ENCODE assay signal across 9 cellular contexts in the genomic region with DNA sequence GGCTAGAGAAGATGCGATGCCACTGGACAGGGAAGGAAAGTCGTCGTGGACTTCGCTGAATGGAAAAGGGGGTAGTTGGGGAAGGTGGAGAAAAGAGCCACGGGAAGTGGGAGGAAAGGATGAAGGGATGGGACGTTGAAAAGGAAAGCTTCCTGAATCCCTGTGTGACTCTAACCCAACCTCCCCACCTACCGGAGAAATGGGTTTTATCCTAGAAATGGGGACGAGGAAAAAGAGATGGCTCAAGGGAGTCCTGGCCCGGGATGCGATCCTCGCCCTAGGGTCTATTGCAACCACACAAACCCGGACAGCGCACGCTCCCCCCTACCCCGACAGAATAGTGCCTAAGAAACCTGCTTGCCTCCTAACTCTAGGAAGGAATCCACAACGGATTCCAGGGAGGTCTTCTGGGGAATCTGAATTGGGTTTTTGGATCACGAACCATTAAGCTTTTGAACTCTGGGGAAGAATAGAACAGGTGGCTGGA. TPM values are rescaled to one million over a fixed set of nuclear protein-coding genes. Genes with fewer than 3 reads are reported as not detected.
DNase-seq lines count a peak whose midpoint lies in the region; ATAC-seq and TF ChIP-seq lines count a peak whose summit lies in the region.
"Had no signal": no experiment of that assay in that cellular context is flagged by ENCODE, and none has a peak within 500 bp of the region (broad histone marks: within the 10 kb centered on the region; RNA-seq: fewer than 3 reads in every experiment).

No MANE protein-coding gene starts in this region.

- H3K9me3 ChIP-seq in ovary: no peaks in the 10 kb centered on the region

- TF ChIP-seq POLR2A in ovary (IDR thresholded peaks at IDR 0.05): no peak

- H3K27me3 ChIP-seq in ovary: no peaks in the 10 kb centered on the region

- POLR2A ChIA-PET in T-cell (lab: Charles Lee): interaction anchor here (0.5 to 1.0 kb wide), 3 partner anchors 11 to 1287 kb away, joined by 3 to 8 read pairs (median 4); no protein-coding TSS in a partner anchor

- H3K27ac Mint-ChIP-seq in T-cell: peak overlapping the region; percentile 74 to 81

- H3K4me1 ChIP-seq in ovary (ENCODE audit: insufficient read depth): peaks cover 9% of the 10 kb centered on the region

- no peaks in the 10 kb centered on the region for H3K36me3 ChIP-seq in ovary

- WGBS in ovary, 3 donors: 8 to 12% (median 12%) methylated on average over 17 of the region's 17 CpGs

- H3K4me1 Mint-ChIP-seq in T-cell: peaks cover 75 to 82% (median 80%) of the 10 kb centered on the region in 3 donors

- no peaks in the 10 kb centered on the region for H3K27me3 Mint-ChIP-seq in T-cell

- peak overlapping the region; percentile 84 for H3K4me3 ChIP-seq in ovary

- H3K36me3 Mint-ChIP-seq in T-cell: no peaks in the 10 kb centered on the region

- no peak for TF ChIP-seq CTCF in ovary (IDR thresholded peaks at IDR 0.05)

- peak overlapping the region; percentile 85 to 88 for H3K27ac ChIP-seq in ovary
- H3K27ac ChIP-seq: 22Rv1 had no signal

- H3K4me3 Mint-ChIP-seq in T-cell: peak overlapping the region; percentile 73 to 89 (median 77)

- no peak for ATAC-seq in T-cell (replicated peaks in 1 of 4)
- ATAC-seq in HG03457 (IDR thresholded peaks at IDR 0.05; ENCODE audit: unreplicated experiment): no peak

- CTCF ChIA-PET in T-cell (lab: Charles Lee): no interaction called here

- no peaks in the 10 kb centered on the region for H3K9me3 Mint-ChIP-seq in T-cell

- intact Hi-C loops in ovary (cut with DNase I): loop anchor here in 2 of 4 donors (2.0 to 10.0 kb wide), 3 partner anchors 94 to 192 kb away; no protein-coding TSS in a partner anchor

- DNase-seq in DMS 273 (lab: John Stamatoyannopoulos, UW; ENCODE audit: unreplicated experiment): peak; percentile 55
- no peak for DNase-seq in DMS 273 treated with DMSO at 0.1 percent for 48 hours (lab: John Stamatoyannopoulos, UW)
- no peak for DNase-seq in T-cell
- DNase-seq in fibroblast of peridontal ligament (ENCODE audit: extremely low read depth): peak; percentile 57
- DNase-seq in ovary: peak in 3 of 5 donors; percentile 25 to 44 (median 39)
- DNase-seq in Kasumi-1 (lab: John Stamatoyannopoulos, UW): no peak
- no peak for DNase-seq in islet precursor cell

- TF ChIP-seq EP300 in ovary (IDR thresholded peaks at IDR 0.05): no peak

RNA-seq across cellular contexts. Expression of gene TSPAN5, which starts 0.7 kb away (rescaled TPM):
- total RNA-seq in T-cell (10 to 100 TPM in 4 of 5 donors, 1 to 10 TPM in 1; 9.6 to 12.4 (median 10.3) TPM), ovary (10 to 100 TPM; 34.0 to 69.5 (median 48.2) TPM)
- 10 to 100 TPM; 38.3 to 67.2 TPM for polyA plus RNA-seq in ovary

Comparison
In these comparisons a context has a peak if more than half of its experiments do, and no peak if none do; other contexts are left out.
1. DNase-seq: peak in DMS 273 (single experiment), fibroblast of peridontal ligament (single experiment) and ovary (3 of 5); none in DMS 273 treated with DMSO at 0.1 percent for 48 hours (single experiment), T-cell (0 of 34), Kasumi-1 (0 of 2) and islet precursor cell (single experiment).